Comparison of ENCODE assay signal across 1 cellular context in the genomic region with DNA sequence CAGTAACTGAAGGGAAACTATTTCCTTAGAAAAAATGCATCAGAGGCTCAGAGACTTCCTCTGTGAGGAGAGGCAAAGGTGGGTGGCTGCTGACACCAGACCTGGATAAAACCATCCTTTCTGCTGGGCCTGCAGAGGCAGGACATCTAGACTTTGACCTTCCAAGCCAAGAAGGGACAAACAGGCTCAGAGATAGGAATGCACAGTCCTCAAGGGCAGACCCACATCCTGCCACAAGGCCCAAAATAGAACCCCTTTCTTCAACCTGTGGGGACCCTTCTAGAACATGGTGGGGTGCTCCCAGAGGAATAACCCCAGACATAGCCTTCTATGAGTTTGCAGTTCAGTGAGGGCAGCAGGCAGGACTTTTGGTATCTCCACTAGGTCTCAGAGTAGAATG.
TF ChIP-seq lines count a peak whose summit lies in the region.

No MANE protein-coding gene starts in this region.

TF ChIP-seq in HepG2, 621 proteins besides CTCF, POLR2A, EP300 and RAD21 (continued from another document):
- TF ChIP-seq, protein P1, sequence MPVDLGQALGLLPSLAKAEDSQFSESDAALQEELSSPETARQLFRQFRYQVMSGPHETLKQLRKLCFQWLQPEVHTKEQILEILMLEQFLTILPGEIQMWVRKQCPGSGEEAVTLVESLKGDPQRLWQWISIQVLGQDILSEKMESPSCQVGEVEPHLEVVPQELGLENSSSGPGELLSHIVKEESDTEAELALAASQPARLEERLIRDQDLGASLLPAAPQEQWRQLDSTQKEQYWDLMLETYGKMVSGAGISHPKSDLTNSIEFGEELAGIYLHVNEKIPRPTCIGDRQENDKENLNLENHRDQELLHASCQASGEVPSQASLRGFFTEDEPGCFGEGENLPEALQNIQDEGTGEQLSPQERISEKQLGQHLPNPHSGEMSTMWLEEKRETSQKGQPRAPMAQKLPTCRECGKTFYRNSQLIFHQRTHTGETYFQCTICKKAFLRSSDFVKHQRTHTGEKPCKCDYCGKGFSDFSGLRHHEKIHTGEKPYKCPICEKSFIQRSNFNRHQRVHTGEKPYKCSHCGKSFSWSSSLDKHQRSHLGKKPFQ (CRISPR knock-in tag; IDR thresholded peaks at IDR 0.05; ENCODE audit: insufficient replicate concordance) = no peak
- TF ChIP-seq ZSCAN9 (CRISPR knock-in tag; IDR thresholded peaks at IDR 0.05; ENCODE audit: borderline replicate concordance) (no peak), ZBTB7A (CRISPR knock-in tag; IDR thresholded peaks at IDR 0.05) (no peak), PPARG (CRISPR knock-in tag; conservative IDR thresholded peaks at IDR 0.05) (no peak)
- TF ChIP-seq, protein P2, sequence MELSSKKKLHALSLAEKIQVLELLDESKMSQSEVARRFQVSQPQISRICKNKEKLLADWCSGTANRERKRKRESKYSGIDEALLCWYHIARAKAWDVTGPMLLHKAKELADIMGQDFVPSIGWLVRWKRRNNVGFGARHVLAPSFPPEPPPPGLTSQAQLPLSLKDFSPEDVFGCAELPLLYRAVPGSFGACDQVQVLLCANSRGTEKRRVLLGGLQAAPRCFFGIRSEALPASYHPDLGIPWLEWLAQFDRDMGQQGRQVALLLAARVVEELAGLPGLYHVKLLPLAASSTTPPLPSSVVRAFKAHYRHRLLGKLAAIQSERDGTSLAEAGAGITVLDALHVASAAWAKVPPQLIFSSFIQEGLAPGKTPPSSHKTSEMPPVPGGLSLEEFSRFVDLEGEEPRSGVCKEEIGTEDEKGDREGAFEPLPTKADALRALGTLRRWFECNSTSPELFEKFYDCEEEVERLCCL (CRISPR knock-in tag; IDR thresholded peaks at IDR 0.05; ENCODE audit: borderline replicate concordance) = no peak
- TF ChIP-seq, protein P3, sequence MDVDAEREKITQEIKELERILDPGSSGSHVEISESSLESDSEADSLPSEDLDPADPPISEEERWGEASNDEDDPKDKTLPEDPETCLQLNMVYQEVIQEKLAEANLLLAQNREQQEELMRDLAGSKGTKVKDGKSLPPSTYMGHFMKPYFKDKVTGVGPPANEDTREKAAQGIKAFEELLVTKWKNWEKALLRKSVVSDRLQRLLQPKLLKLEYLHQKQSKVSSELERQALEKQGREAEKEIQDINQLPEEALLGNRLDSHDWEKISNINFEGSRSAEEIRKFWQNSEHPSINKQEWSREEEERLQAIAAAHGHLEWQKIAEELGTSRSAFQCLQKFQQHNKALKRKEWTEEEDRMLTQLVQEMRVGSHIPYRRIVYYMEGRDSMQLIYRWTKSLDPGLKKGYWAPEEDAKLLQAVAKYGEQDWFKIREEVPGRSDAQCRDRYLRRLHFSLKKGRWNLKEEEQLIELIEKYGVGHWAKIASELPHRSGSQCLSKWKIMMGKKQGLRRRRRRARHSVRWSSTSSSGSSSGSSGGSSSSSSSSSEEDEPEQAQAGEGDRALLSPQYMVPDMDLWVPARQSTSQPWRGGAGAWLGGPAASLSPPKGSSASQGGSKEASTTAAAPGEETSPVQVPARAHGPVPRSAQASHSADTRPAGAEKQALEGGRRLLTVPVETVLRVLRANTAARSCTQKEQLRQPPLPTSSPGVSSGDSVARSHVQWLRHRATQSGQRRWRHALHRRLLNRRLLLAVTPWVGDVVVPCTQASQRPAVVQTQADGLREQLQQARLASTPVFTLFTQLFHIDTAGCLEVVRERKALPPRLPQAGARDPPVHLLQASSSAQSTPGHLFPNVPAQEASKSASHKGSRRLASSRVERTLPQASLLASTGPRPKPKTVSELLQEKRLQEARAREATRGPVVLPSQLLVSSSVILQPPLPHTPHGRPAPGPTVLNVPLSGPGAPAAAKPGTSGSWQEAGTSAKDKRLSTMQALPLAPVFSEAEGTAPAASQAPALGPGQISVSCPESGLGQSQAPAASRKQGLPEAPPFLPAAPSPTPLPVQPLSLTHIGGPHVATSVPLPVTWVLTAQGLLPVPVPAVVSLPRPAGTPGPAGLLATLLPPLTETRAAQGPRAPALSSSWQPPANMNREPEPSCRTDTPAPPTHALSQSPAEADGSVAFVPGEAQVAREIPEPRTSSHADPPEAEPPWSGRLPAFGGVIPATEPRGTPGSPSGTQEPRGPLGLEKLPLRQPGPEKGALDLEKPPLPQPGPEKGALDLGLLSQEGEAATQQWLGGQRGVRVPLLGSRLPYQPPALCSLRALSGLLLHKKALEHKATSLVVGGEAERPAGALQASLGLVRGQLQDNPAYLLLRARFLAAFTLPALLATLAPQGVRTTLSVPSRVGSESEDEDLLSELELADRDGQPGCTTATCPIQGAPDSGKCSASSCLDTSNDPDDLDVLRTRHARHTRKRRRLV (CRISPR knock-in tag; IDR thresholded peaks at IDR 0.05) = no peak
TF ChIP-seq in HepG2: peak in this region for 49.
